1 cellular context compared by ENCODE assay signal in genomic region chr22:39174498-39175120, GRCh38.
TF ChIP-seq lines count a peak whose summit lies in the region.

No MANE protein-coding gene starts in this region.

TF ChIP-seq in HepG2, 621 proteins besides CTCF, POLR2A, EP300 and RAD21 (continued from another document and continues in another):
- TF ChIP-seq, protein P1, sequence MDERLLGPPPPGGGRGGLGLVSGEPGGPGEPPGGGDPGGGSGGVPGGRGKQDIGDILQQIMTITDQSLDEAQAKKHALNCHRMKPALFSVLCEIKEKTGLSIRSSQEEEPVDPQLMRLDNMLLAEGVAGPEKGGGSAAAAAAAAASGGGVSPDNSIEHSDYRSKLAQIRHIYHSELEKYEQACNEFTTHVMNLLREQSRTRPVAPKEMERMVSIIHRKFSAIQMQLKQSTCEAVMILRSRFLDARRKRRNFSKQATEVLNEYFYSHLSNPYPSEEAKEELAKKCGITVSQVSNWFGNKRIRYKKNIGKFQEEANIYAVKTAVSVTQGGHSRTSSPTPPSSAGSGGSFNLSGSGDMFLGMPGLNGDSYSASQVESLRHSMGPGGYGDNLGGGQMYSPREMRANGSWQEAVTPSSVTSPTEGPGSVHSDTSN (CRISPR knock-in tag; IDR thresholded peaks at IDR 0.05), result no peak
- peak; percentile 86 for TF ChIP-seq ZNF609 (CRISPR knock-in tag; IDR thresholded peaks at IDR 0.05; ENCODE audit: borderline replicate concordance)
- TF ChIP-seq RERE (CRISPR knock-in tag; IDR thresholded peaks at IDR 0.05; ENCODE audit: low read depth), result no peak
- peak; percentile 68 for TF ChIP-seq HDAC2 (CRISPR knock-in tag; IDR thresholded peaks at IDR 0.05)
- TF ChIP-seq JDP2 (CRISPR knock-in tag; IDR thresholded peaks at IDR 0.05; ENCODE audit: borderline replicate concordance), result no peak; the same call in 1 of the 2 replicates
- no peak for TF ChIP-seq ZC3H4 (CRISPR knock-in tag; IDR thresholded peaks at IDR 0.05; ENCODE audit: borderline replicate concordance)
- no peak for TF ChIP-seq IKZF1 (IDR thresholded peaks at IDR 0.05)
- TF ChIP-seq ZNF770 (CRISPR knock-in tag; IDR thresholded peaks at IDR 0.05), result no peak
- TF ChIP-seq, protein P2, sequence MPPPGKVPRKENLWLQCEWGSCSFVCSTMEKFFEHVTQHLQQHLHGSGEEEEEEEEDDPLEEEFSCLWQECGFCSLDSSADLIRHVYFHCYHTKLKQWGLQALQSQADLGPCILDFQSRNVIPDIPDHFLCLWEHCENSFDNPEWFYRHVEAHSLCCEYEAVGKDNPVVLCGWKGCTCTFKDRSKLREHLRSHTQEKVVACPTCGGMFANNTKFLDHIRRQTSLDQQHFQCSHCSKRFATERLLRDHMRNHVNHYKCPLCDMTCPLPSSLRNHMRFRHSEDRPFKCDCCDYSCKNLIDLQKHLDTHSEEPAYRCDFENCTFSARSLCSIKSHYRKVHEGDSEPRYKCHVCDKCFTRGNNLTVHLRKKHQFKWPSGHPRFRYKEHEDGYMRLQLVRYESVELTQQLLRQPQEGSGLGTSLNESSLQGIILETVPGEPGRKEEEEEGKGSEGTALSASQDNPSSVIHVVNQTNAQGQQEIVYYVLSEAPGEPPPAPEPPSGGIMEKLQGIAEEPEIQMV (CRISPR knock-in tag; IDR thresholded peaks at IDR 0.05; ENCODE audit: low read depth), result no peak
- TF ChIP-seq SYNCRIP (IDR thresholded peaks at IDR 0.05; ENCODE audit: insufficient read depth, low read depth, low read length), result no peak
- TF ChIP-seq RELA (CRISPR knock-in tag; IDR thresholded peaks at IDR 0.05), result no peak
- TF ChIP-seq ZBTB20 (CRISPR knock-in tag; IDR thresholded peaks at IDR 0.05; ENCODE audit: borderline replicate concordance, low read depth), result peak; percentile 61; the same call in 1 of the 2 replicates
- TF ChIP-seq, protein P3, sequence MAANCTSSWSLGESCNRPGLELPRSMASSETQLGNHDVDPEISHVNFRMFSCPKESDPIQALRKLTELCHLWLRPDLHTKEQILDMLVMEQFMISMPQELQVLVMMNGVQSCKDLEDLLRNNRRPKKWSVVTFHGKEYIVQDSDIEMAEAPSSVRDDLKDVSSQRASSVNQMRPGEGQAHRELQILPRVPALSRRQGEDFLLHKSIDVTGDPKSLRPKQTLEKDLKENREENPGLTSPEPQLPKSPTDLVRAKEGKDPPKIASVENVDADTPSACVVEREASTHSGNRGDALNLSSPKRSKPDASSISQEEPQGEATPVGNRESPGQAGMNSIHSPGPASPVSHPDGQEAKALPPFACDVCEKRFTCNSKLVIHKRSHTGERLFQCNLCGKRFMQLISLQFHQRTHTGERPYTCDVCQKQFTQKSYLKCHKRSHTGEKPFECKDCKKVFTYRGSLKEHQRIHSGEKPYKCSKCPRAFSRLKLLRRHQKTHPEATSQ (CRISPR knock-in tag; IDR thresholded peaks at IDR 0.05; ENCODE audit: borderline replicate concordance), result no peak
- TF ChIP-seq ZNF577 (CRISPR knock-in tag; IDR thresholded peaks at IDR 0.05; ENCODE audit: borderline replicate concordance, low read depth), result no peak
- TF ChIP-seq ZBTB42 (CRISPR knock-in tag; IDR thresholded peaks at IDR 0.05), result no peak
- TF ChIP-seq MXI1 (IDR thresholded peaks at IDR 0.05; ENCODE audit: borderline replicate concordance, low read depth, low read length), result peak; percentile 88; the same call in 1 of the 3 replicates
- no peak for TF ChIP-seq NONO (IDR thresholded peaks at IDR 0.05)
- TF ChIP-seq NONO (CRISPR knock-in tag; conservative IDR thresholded peaks at IDR 0.05), result peak; percentile 60; the same call in 1 of the 2 replicates
- peak; percentile 63; the same call in 1 of the 2 replicates for TF ChIP-seq PPARG (CRISPR knock-in tag; conservative IDR thresholded peaks at IDR 0.05)
- no peak for TF ChIP-seq PAWR (CRISPR knock-in tag; IDR thresholded peaks at IDR 0.05; ENCODE audit: borderline replicate concordance)
- TF ChIP-seq GATAD1 (CRISPR knock-in tag; IDR thresholded peaks at IDR 0.05), result no peak
- no peak for TF ChIP-seq GMEB2 (CRISPR knock-in tag; IDR thresholded peaks at IDR 0.05; ENCODE audit: low read depth)
- TF ChIP-seq ZNF496 (CRISPR knock-in tag; IDR thresholded peaks at IDR 0.05; ENCODE audit: insufficient replicate concordance), result no peak
- no peak for TF ChIP-seq EED (CRISPR knock-in tag; IDR thresholded peaks at IDR 0.05)
- TF ChIP-seq ZNF75D (CRISPR knock-in tag; IDR thresholded peaks at IDR 0.05; ENCODE audit: borderline replicate concordance), result no peak
- no peak for TF ChIP-seq TOPORS (CRISPR knock-in tag; IDR thresholded peaks at IDR 0.05)
- no peak for TF ChIP-seq RAD51 (IDR thresholded peaks at IDR 0.05; ENCODE audit: borderline replicate concordance)
- no peak for TF ChIP-seq SAFB2 (CRISPR knock-in tag; IDR thresholded peaks at IDR 0.05; ENCODE audit: borderline replicate concordance, low read depth)
- peak; percentile 53; the same call in 1 of the 2 replicates for TF ChIP-seq SRY (CRISPR knock-in tag; IDR thresholded peaks at IDR 0.05)
- TF ChIP-seq, protein P4, sequence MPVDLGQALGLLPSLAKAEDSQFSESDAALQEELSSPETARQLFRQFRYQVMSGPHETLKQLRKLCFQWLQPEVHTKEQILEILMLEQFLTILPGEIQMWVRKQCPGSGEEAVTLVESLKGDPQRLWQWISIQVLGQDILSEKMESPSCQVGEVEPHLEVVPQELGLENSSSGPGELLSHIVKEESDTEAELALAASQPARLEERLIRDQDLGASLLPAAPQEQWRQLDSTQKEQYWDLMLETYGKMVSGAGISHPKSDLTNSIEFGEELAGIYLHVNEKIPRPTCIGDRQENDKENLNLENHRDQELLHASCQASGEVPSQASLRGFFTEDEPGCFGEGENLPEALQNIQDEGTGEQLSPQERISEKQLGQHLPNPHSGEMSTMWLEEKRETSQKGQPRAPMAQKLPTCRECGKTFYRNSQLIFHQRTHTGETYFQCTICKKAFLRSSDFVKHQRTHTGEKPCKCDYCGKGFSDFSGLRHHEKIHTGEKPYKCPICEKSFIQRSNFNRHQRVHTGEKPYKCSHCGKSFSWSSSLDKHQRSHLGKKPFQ (CRISPR knock-in tag; IDR thresholded peaks at IDR 0.05; ENCODE audit: insufficient replicate concordance), result peak; percentile 72
- TF ChIP-seq EEA1 (CRISPR knock-in tag; IDR thresholded peaks at IDR 0.05; ENCODE audit: borderline replicate concordance), result no peak
